ENCODE assay signal across 19 cellular contexts in the genomic region with DNA sequence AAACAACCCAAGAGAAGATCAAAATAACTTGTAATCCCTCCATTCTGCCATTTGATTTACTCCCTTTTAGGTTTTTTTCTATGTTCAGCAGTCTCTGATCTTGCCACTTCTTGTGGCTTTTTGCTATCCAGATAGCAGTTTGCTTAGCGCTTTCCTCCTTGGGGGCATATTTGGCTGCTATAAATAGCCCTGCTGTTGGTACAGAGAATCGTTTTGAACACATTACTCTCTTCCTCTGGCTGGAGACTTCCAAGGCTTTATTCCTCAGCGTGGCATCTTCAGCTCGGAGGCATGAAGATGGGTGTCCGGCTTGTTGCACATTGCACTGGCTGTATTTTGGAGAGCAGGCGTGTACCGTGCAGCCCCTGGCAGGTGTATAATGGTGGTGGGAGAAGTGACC. TPM values are rescaled to one million over a fixed set of nuclear protein-coding genes. Genes with fewer than 3 reads are reported as not detected.
DNase-seq lines count a peak whose midpoint lies in the region; ATAC-seq, FAIRE-seq and TF ChIP-seq lines count a peak whose summit lies in the region.
"Had no signal": no experiment of that assay in that cellular context is flagged by ENCODE, and none has a peak within 500 bp of the region (broad histone marks: within the 10 kb centered on the region; RNA-seq: fewer than 3 reads in every experiment).

No MANE protein-coding gene starts in this region.

- no peak overlapping the region for H3K9ac ChIP-seq in BLaER1 treated with 17β-estradiol and CSF1 and Interleukin-3, amounts not matched to agents 10 nM and 100 nM
- H3K9ac ChIP-seq in kidney (ENCODE audit: low read length in 2 of 2) (no peak overlapping the region), smooth muscle cell (ENCODE audit: low read depth) (no peak overlapping the region)

- peaks cover 0 to 10% (median 0%) of the 10 kb centered on the region in 11 experiments; a peak in 7 of 22 replicates for H3K27me3 ChIP-seq in BLaER1 treated with 17β-estradiol and CSF1 and Interleukin-3, amounts not matched to agents 10 nM and 100 nM
- H3K27me3 ChIP-seq in SJCRH30: no peaks in the 10 kb centered on the region
- no peaks in the 10 kb centered on the region for H3K27me3 ChIP-seq in smooth muscle cell (ENCODE audit: low read depth)
- H3K27me3 ChIP-seq: MG63 had no signal

- DNase-seq in SJCRH30 (peak; percentile 60 to 83), kidney (peak; percentile 22), smooth muscle cell (lab: John Stamatoyannopoulos, UW; ENCODE audit: unreplicated experiment) (no peak), GM03348 (ENCODE audit: low spot score) (no peak), HTR-8/SVneo (ENCODE audit: insufficient read length, low spot score) (no peak), NCI-H226 (no peak)
- DNase-seq: MG63, NCI-H1105, NCI-H1694 treated with DMSO at 0.1 percent for 48 hours, NCI-H446 treated with DMSO at 0.1 percent for 48 hours, NCI-H748 treated with DMSO at 0.1 percent for 48 hours, PC-3 had no signal

- H3K4me1 ChIP-seq in BLaER1 treated with 17β-estradiol and CSF1 and Interleukin-3, amounts not matched to agents 10 nM and 100 nM: peaks cover 0 to 36% (median 30%) of the 10 kb centered on the region in 10 experiments; a peak in 16 of 20 replicates
- peaks cover 65% of the 10 kb centered on the region for H3K4me1 ChIP-seq in SJCRH30
- H3K4me1 ChIP-seq in kidney (ENCODE audit: control insufficient read depth in 1 of 2, insufficient read depth in 1 of 2, low read depth in 1 of 2, low read length in 2 of 2): no peaks in the 10 kb centered on the region
- H3K4me1 ChIP-seq in smooth muscle cell (ENCODE audit: low read depth): no peaks in the 10 kb centered on the region

- peaks cover 4% of the 10 kb centered on the region for H3F3A ChIP-seq in smooth muscle cell (ENCODE audit: low read depth)

- 66% methylated on average over 7 of the region's 7 CpGs for WGBS in smooth muscle cell (ENCODE audit: low lambda C conversion rate)

- H3K27ac ChIP-seq in BLaER1 treated with 17β-estradiol and CSF1 and Interleukin-3, amounts not matched to agents 10 nM and 100 nM: no peak overlapping the region
- H3K27ac ChIP-seq in SJCRH30: peak overlapping the region; percentile 99
- H3K27ac ChIP-seq in kidney (ENCODE audit: low read depth in 2 of 2, low read length in 2 of 2): no peak overlapping the region
- no peak overlapping the region for H3K27ac ChIP-seq in smooth muscle cell (ENCODE audit: low read depth)
- H3K27ac ChIP-seq: C4-2B had no signal

- peaks cover 0 to 27% (median 0%) of the 10 kb centered on the region in 11 experiments; a peak in 6 of 22 replicates for H4K20me1 ChIP-seq in BLaER1 treated with 17β-estradiol and CSF1 and Interleukin-3, amounts not matched to agents 10 nM and 100 nM
- no peaks in the 10 kb centered on the region for H4K20me1 ChIP-seq in smooth muscle cell (ENCODE audit: low read depth)

- ATAC-seq in HG03378 (IDR thresholded peaks at IDR 0.05; ENCODE audit: unreplicated experiment): no peak
- ATAC-seq: GM23338, PC-3, SK-N-SH treated with all-trans-retinoic acid at 6 μM for 48 hours had no signal

- H3K36me3 ChIP-seq in BLaER1 treated with 17β-estradiol and CSF1 and Interleukin-3, amounts not matched to agents 10 nM and 100 nM: no peaks in the 10 kb centered on the region
- H3K36me3 ChIP-seq in SJCRH30 (no peaks in the 10 kb centered on the region), kidney (ENCODE audit: control insufficient read depth in 1 of 2, insufficient read depth in 2 of 2, low read length in 2 of 2) (no peaks in the 10 kb centered on the region), smooth muscle cell (ENCODE audit: low read depth) (no peaks in the 10 kb centered on the region)
- H3K36me3 ChIP-seq: MG63 had no signal

- no peaks in the 10 kb centered on the region for H3K79me2 ChIP-seq in smooth muscle cell (ENCODE audit: low read depth)

- FAIRE-seq in kidney (lab: Jason Lieb, UNC): no peak
- no peak for FAIRE-seq in HTR-8/SVneo (lab: Jason Lieb, UNC)
- FAIRE-seq: G401.6, GM12892 had no signal

- no peak for TF ChIP-seq CTCF in kidney (IDR thresholded peaks at IDR 0.05; ENCODE audit: borderline replicate concordance, extremely low read depth, insufficient read depth)
- TF ChIP-seq CTCF in smooth muscle cell (IDR thresholded peaks at IDR 0.05; ENCODE audit: borderline replicate concordance, insufficient read depth, poor library complexity, severe bottlenecking): no peak

- intact Hi-C loops in kidney (cut with DNase I): no loop called here

- no peaks in the 10 kb centered on the region for H3K9me3 ChIP-seq in BLaER1 treated with 17β-estradiol and CSF1 and Interleukin-3, amounts not matched to agents 10 nM and 100 nM (replicated peaks in 1 of 11)
- H3K9me3 ChIP-seq in SJCRH30 (replicated peaks): no peaks in the 10 kb centered on the region
- no peaks in the 10 kb centered on the region for H3K9me3 ChIP-seq in kidney (ENCODE audit: control insufficient read depth in 1 of 2, low read length in 2 of 2)
- H3K9me3 ChIP-seq in smooth muscle cell (replicated peaks; ENCODE audit: low read depth): no peaks in the 10 kb centered on the region
- H3K9me3 ChIP-seq: MG63 had no signal

- H2AFZ ChIP-seq in smooth muscle cell (ENCODE audit: low read depth): no peak overlapping the region
- H2AFZ ChIP-seq: GM23338 had no signal

- H3K4me2 ChIP-seq in BLaER1 treated with 17β-estradiol and CSF1 and Interleukin-3, amounts not matched to agents 10 nM and 100 nM: peak overlapping the region in 8 of 11 experiments; percentile 51 to 83 (median 70); a peak in 16 of 22 replicates
- peak overlapping the region; percentile 17 for H3K4me2 ChIP-seq in smooth muscle cell
- H3K4me2 ChIP-seq: GM23338 had no signal

- no peak overlapping the region for H3K4me3 ChIP-seq in BLaER1 treated with 17β-estradiol and CSF1 and Interleukin-3, amounts not matched to agents 10 nM and 100 nM
- H3K4me3 ChIP-seq in SJCRH30 (peak overlapping the region; percentile 29), kidney (ENCODE audit: low read length in 2 of 2) (no peak overlapping the region), smooth muscle cell (no peak overlapping the region)
- H3K4me3 ChIP-seq: GM23338, MG63 had no signal

RNA-seq across cellular contexts. Expression of a gene that starts 38.6 kb away (rescaled TPM):
- 5.6 and 5.8 TPM in 2 replicates for total RNA-seq in SJCRH30 (2014; rRNA removed; shearing (Covaris generic))
- total RNA-seq in kidney: 8.6 TPM
- 0.99 TPM for polyA plus RNA-seq in kidney (ENCODE audit: insufficient read depth, low read depth, low replicate concordance)
- total RNA-seq in smooth muscle cell: under 0.01 and 1.3 TPM in 2 replicates
- 0.43 TPM in 1 of 2 replicates, not detected in the other for polyA plus RNA-seq in smooth muscle cell

Comparison
In these comparisons a context has a peak if more than half of its experiments do, and no peak if none do; other contexts are left out.
1. DNase-seq: peak in SJCRH30 (2 of 2) and kidney (single experiment); none in smooth muscle cell (single experiment), GM03348 (single experiment), HTR-8/SVneo (single experiment) and NCI-H226 (single experiment).